In the genomic region with DNA sequence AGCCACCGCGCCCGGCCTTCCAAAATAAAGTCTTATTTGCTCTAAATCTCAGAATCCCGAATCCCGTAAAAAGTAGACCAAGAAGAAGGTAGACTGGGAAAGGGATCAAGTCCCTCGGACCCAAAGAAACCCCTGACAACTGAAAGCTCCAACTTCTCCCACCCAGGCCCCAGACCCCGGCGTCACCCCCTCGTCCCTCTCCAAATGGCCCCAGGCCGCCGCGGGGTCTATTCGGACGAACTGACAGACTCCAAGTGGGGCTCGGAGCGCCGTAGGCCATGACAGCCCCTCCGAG, we compare ENCODE assay signal across 8 cellular contexts. TPM values are rescaled to one million over a fixed set of nuclear protein-coding genes. Genes with fewer than 3 reads are reported as not detected.
DNase-seq lines count a peak whose midpoint lies in the region; ATAC-seq and TF ChIP-seq lines count a peak whose summit lies in the region.

No MANE protein-coding gene starts in this region.

- DNase-seq in RWPE1 (ENCODE audit: low spot score) = no peak
- no peak for DNase-seq in esophagus squamous epithelium (lab: John Stamatoyannopoulos, UW)
- no peak for DNase-seq in psoas muscle
- no peak for DNase-seq in DMS153 treated with DMSO at 0.1 percent for 48 hours (lab: John Stamatoyannopoulos, UW; ENCODE audit: unreplicated experiment)
- no peak for DNase-seq in activated CD8-positive, alpha-beta memory T cell treated with anti-CD3 and anti-CD28 coated beads, Interleukin-2, amount 50 U/mL, for 4 hours
- no peak for DNase-seq in activated effector memory CD4-positive, alpha-beta T cell treated with anti-CD3 and anti-CD28 coated beads, Interleukin-2, amount 50 U/mL, for 16 hours

- 0 to 22% methylated on average over 3 to 8 of the region's 18 CpGs for WGBS in esophagus squamous epithelium, 2 donors
- WGBS in psoas muscle, 3 donors = 1% methylated on average over 18 of the region's 18 CpGs

- ATAC-seq in psoas muscle = no peak
- ATAC-seq in GM18520 (IDR thresholded peaks at IDR 0.05; ENCODE audit: unreplicated experiment) = no peak

- intact Hi-C loops in esophagus squamous epithelium (cut with DNase I) (no loop called here), psoas muscle (cut with DNase I) (no loop called here)

- peak overlapping the region; percentile 84 for H3K4me3 ChIP-seq in GM08714 (ENCODE audit: low read length)
- H3K4me3 ChIP-seq in esophagus squamous epithelium = peak overlapping the region; percentile 68 to 89 (median 77)
- peak overlapping the region; percentile 99 for H3K4me3 ChIP-seq in psoas muscle

- H3K9me3 ChIP-seq in esophagus squamous epithelium (no peaks in the 10 kb centered on the region), psoas muscle (no peaks in the 10 kb centered on the region)

- peak overlapping the region; percentile 91 for H3K27ac ChIP-seq in RWPE1
- peak overlapping the region; percentile 93 to 94 (median 94) for H3K27ac ChIP-seq in esophagus squamous epithelium
- peak overlapping the region; percentile 95 for H3K27ac ChIP-seq in psoas muscle

- POLR2A ChIA-PET in RWPE1 (lab: Yijun Ruan, JAX; ENCODE audit: low non-redundant PET) = no interaction called here

- H3K4me1 ChIP-seq in esophagus squamous epithelium (peaks cover 19 to 54% (median 42%) of the 10 kb centered on the region in 3 donors), psoas muscle (peaks cover 20% of the 10 kb centered on the region)

- H3K27me3 ChIP-seq in esophagus squamous epithelium (no peaks in the 10 kb centered on the region), psoas muscle (ENCODE audit: insufficient read depth in 3 of 3, low read length in 2 of 3) (no peaks in the 10 kb centered on the region)

- H3K36me3 ChIP-seq in esophagus squamous epithelium (peaks cover 0 to 3% (median 0%) of the 10 kb centered on the region in 3 donors), psoas muscle (ENCODE audit: insufficient read depth in 1 of 2, low read depth in 1 of 2) (no peaks in the 10 kb centered on the region)

- TF ChIP-seq CTCF in RWPE1 (conservative IDR thresholded peaks at IDR 0.05; ENCODE audit: low read depth) (no peak), esophagus squamous epithelium (IDR thresholded peaks at IDR 0.05) (no peak), psoas muscle (IDR thresholded peaks at IDR 0.05) (no peak)

- CTCF ChIA-PET in RWPE1 (lab: Yijun Ruan, JAX) = interaction anchor here (0.5 kb wide), 1 partner anchor 56 kb away, joined by 3 read pairs; the partner anchor contains the start of gene PTGER1

- TF ChIP-seq POLR2A in esophagus squamous epithelium (IDR thresholded peaks at IDR 0.05) = no peak

RNA-seq across cellular contexts. Expression of gene DDX39A, which starts 0.5 kb away (rescaled TPM):
- total RNA-seq in esophagus squamous epithelium (100 to 1,000 TPM in 1 of 4 donors, 10 to 100 TPM in 3; 59.2 to 144 (median 88.4) TPM), psoas muscle (10 to 100 TPM; 14.8 to 32.4 (median 26.6) TPM)
- polyA plus RNA-seq in psoas muscle = 10 to 100 TPM; 38.7 to 93.0 (median 45.3) TPM

RNA-seq across cellular contexts. Expression of gene PKN1, which starts 14.4 kb away (rescaled TPM):
- total RNA-seq in esophagus squamous epithelium = 10 to 100 TPM in 2 of 4 donors, 1 to 10 TPM in 2; 6.1 to 38.3 (median 21.0) TPM
- total RNA-seq in psoas muscle = 100 to 1,000 TPM in 2 of 4 donors, 10 to 100 TPM in 2; 61.1 to 136 (median 102) TPM
- polyA plus RNA-seq in psoas muscle = 10 to 100 TPM; 40.7 to 69.2 (median 62.9) TPM

RNA-seq across cellular contexts. Expression of gene ADGRE5, which starts 37.4 kb away (rescaled TPM):
- total RNA-seq in esophagus squamous epithelium (10 to 100 TPM in 2 of 4 donors, 1 to 10 TPM in 2; 5.6 to 23.7 (median 11.1) TPM), psoas muscle (10 to 100 TPM; 20.8 to 57.6 (median 40.1) TPM)
- polyA plus RNA-seq in psoas muscle = 10 to 100 TPM; 15.6 to 40.2 (median 28.5) TPM

RNA-seq across cellular contexts. Expression of gene PTGER1, which starts 56.5 kb away (rescaled TPM):
- 1 to 10 TPM in 1 of 4 donors, under 1 TPM in 2, not detected in 1; 0.31 to 1.3 (median 0.38) TPM for total RNA-seq in esophagus squamous epithelium
- total RNA-seq in psoas muscle = under 1 TPM in 2 of 4 donors, not detected in 2; 0.15 to 0.25 TPM
- under 1 TPM; 0.05 to 0.10 (median 0.08) TPM for polyA plus RNA-seq in psoas muscle
